Comparison of ENCODE assay signal across 8 cellular contexts in genomic region chr2:65053199-65053598, GRCh38. TPM values are rescaled to one million over a fixed set of nuclear protein-coding genes. Genes with fewer than 3 reads are reported as not detected.
A peak's percentile ranks its signal among the peaks of the same experiment; 100 is the strongest.
DNase-seq lines count a peak whose midpoint lies in the region; ATAC-seq and FAIRE-seq lines count a peak whose summit lies in the region.

No MANE protein-coding gene starts in this region.

- H3K9me3 Mint-ChIP-seq in IgD-negative memory B cell: peaks cover 0 to 2% (median 0%) of the 10 kb centered on the region in 3 donors

- peak; percentile 66 for DNase-seq in GM18507 (ENCODE audit: extremely low spot score, insufficient read length, low read depth)
- peak; percentile 45 for DNase-seq in central memory CD4-positive, alpha-beta T cell
- DNase-seq in RCC 7860 (ENCODE audit: low spot score): no peak
- DNase-seq in NCI-H446 treated with DMSO at 0.1 percent for 48 hours (lab: John Stamatoyannopoulos, UW): no peak
- DNase-seq in NCI-H1694 treated with DMSO at 0.1 percent for 48 hours (lab: John Stamatoyannopoulos, UW): no peak
- no peak for DNase-seq in HAP-1 (ENCODE audit: low spot score in 2 of 2)

- peak overlapping the region; percentile 49 to 97 (median 65) for H3K4me3 Mint-ChIP-seq in IgD-negative memory B cell

- ATAC-seq in GM21528 (IDR thresholded peaks at IDR 0.05; ENCODE audit: low FRiP score, unreplicated experiment): peak; percentile 48

- H3K4me3 ChIP-seq in HAP-1: no peak overlapping the region

- H3K4me1 ChIP-seq in HAP-1: no peaks in the 10 kb centered on the region

- H3K27ac Mint-ChIP-seq in IgD-negative memory B cell: peak overlapping the region; percentile 0 to 91 (median 30)

- peaks cover 35 to 51% (median 44%) of the 10 kb centered on the region in 3 donors for H3K4me1 Mint-ChIP-seq in IgD-negative memory B cell

- peak; percentile 96 for FAIRE-seq in GM18507 (lab: Jason Lieb, UNC)
- FAIRE-seq in RCC 7860 (lab: Jason Lieb, UNC): no peak

- peaks cover 19% of the 10 kb centered on the region for H3K36me3 Mint-ChIP-seq in IgD-negative memory B cell

- in situ Hi-C loops in HAP-1 (cut with MboI; ENCODE audit: low sequenced_read_pairs): loop anchor here (10.0 kb wide), 1 partner anchor 512 kb away; no protein-coding TSS in a partner anchor

- no peaks in the 10 kb centered on the region for H3K27me3 ChIP-seq in HAP-1 (ENCODE audit: low read depth)

- no peaks in the 10 kb centered on the region for H3K36me3 ChIP-seq in HAP-1 (replicated peaks)

- H3K27me3 Mint-ChIP-seq in IgD-negative memory B cell: no peaks in the 10 kb centered on the region

- no peaks in the 10 kb centered on the region for H3K9me3 ChIP-seq in HAP-1

RNA-seq across cellular contexts. Expression of gene CEP68, which starts 3.0 kb away (rescaled TPM):
- polyA plus RNA-seq in IgD-negative memory B cell: 12.1 TPM

Comparison
In these comparisons a context has a peak if more than half of its experiments do, and no peak if none do; other contexts are left out.
1. DNase-seq: peak in GM18507 (single experiment) and central memory CD4-positive, alpha-beta T cell (single experiment); none in RCC 7860 (single experiment), NCI-H446 treated with DMSO at 0.1 percent for 48 hours (single experiment), NCI-H1694 treated with DMSO at 0.1 percent for 48 hours (single experiment) and HAP-1 (0 of 2).